ENCODE assay signal across 1 cellular context in the genomic region with DNA sequence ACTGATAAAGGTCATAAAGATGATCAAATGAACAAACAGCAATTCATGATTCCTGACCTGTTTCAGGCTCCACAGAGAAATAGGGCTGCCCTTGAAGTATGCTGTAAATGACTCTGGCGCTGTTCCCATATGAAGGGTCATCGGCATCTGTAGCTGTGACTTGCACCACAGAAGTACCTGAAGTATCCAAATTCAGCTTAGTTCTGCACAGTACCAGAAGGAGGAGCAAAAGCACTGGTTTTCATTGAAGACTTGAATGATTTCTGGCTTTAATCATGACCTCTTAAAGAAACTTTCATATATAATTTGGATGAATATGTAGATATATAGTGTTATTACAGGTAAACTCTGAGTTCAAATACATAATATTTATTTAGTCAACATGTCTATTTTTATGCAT.
TF ChIP-seq lines count a peak whose summit lies in the region.

No MANE protein-coding gene starts in this region.

TF ChIP-seq in HepG2, 621 proteins besides CTCF, POLR2A, EP300 and RAD21 (continued from another document):
- TF ChIP-seq AKNA (CRISPR knock-in tag; IDR thresholded peaks at IDR 0.05; ENCODE audit: borderline replicate concordance): no peak
- no peak for TF ChIP-seq ZFY (CRISPR knock-in tag; IDR thresholded peaks at IDR 0.05)
- no peak for TF ChIP-seq ZNF569 (CRISPR knock-in tag; IDR thresholded peaks at IDR 0.05; ENCODE audit: borderline replicate concordance)
- no peak for TF ChIP-seq ZBTB20 (CRISPR knock-in tag; IDR thresholded peaks at IDR 0.05; ENCODE audit: borderline replicate concordance, low read depth)
- TF ChIP-seq AGO2 (optimal IDR thresholded peaks at IDR 0.05; ENCODE audit: low read depth, low read length): no peak
